18 cellular contexts compared by ENCODE assay signal in genomic region chr22:38212442-38212841, GRCh38. TPM values are rescaled to one million over a fixed set of nuclear protein-coding genes. Genes with fewer than 3 reads are reported as not detected.
DNase-seq lines count a peak whose midpoint lies in the region; ATAC-seq and TF ChIP-seq lines count a peak whose summit lies in the region.
"Had no signal": no experiment of that assay in that cellular context is flagged by ENCODE, and none has a peak within 500 bp of the region (broad histone marks: within the 10 kb centered on the region; RNA-seq: fewer than 3 reads in every experiment).

No MANE protein-coding gene starts in this region.

- intact Hi-C loops in CD4-positive, alpha-beta T cell (cut with DNase I, micrococcal nuclease): loop anchor here in 1 of 2 experiments (10.0 kb wide), 1 partner anchor 98 kb away; the partner anchor contains the start of gene BAIAP2L2

- TF ChIP-seq CTCF in CD4-positive, alpha-beta T cell (IDR thresholded peaks at IDR 0.05): no peak
- TF ChIP-seq CTCF in HEK293 (tag by site-specific recombination; IDR thresholded peaks at IDR 0.05): no peak
- TF ChIP-seq CTCF in progenitor cell of endocrine pancreas (IDR thresholded peaks at IDR 0.05; ENCODE audit: unreplicated experiment): no peak

- H3K36me3 Mint-ChIP-seq in CD4-positive, alpha-beta T cell (ENCODE audit: low read depth): no peaks in the 10 kb centered on the region
- peaks cover 27% of the 10 kb centered on the region for H3K36me3 Mint-ChIP-seq in central memory CD8-positive, alpha-beta T cell (ENCODE audit: insufficient read depth)
- H3K36me3 Mint-ChIP-seq in progenitor cell of endocrine pancreas (ENCODE audit: insufficient read depth): peaks cover 3% of the 10 kb centered on the region

- no peak for ATAC-seq in CD4-positive, alpha-beta T cell (ENCODE audit: poor library complexity)
- ATAC-seq in central memory CD8-positive, alpha-beta T cell (replicated peaks; ENCODE audit: extremely low read depth, poor library complexity, severe bottlenecking): no peak
- ATAC-seq in HG02571 (IDR thresholded peaks at IDR 0.05; ENCODE audit: unreplicated experiment): no peak
- ATAC-seq: K562 had no signal

- H3K27me3 Mint-ChIP-seq in CD4-positive, alpha-beta T cell: no peaks in the 10 kb centered on the region
- H3K27me3 Mint-ChIP-seq in central memory CD8-positive, alpha-beta T cell: no peaks in the 10 kb centered on the region
- H3K27me3 Mint-ChIP-seq in progenitor cell of endocrine pancreas: peaks cover 22% of the 10 kb centered on the region

- no peak overlapping the region for H3K4me3 ChIP-seq in HEK293 (ENCODE audit: low read depth, low read length)
- H3K4me3 ChIP-seq: GM23248, K562 had no signal

- H3K27ac Mint-ChIP-seq in CD4-positive, alpha-beta T cell: no peak overlapping the region
- H3K27ac Mint-ChIP-seq in central memory CD8-positive, alpha-beta T cell (ENCODE audit: low read depth): peak overlapping the region; percentile 68
- H3K27ac Mint-ChIP-seq in progenitor cell of endocrine pancreas: peak overlapping the region; percentile 87

- POLR2A ChIA-PET in CD4-positive, alpha-beta T cell (lab: Charles Lee): interaction anchor here (1.1 kb wide), 1 partner anchor 11 kb away, joined by 3 read pairs; no protein-coding TSS in a partner anchor
- POLR2A ChIA-PET in HEK293 (lab: Yijun Ruan, JAX): no interaction called here

- CTCF ChIA-PET in CD4-positive, alpha-beta T cell (lab: Charles Lee): no interaction called here
- CTCF ChIA-PET in HEK293 (lab: Yijun Ruan, JAX): interaction anchor here (1.0 kb wide), 1 partner anchor 10 kb away, joined by 5 read pairs; the partner anchor contains the start of gene MAFF

- H3K9me3 ChIP-seq in CD4-positive, alpha-beta T cell (ENCODE audit: control insufficient read depth, low read length): no peaks in the 10 kb centered on the region
- no peaks in the 10 kb centered on the region for H3K9me3 ChIP-seq in HEK293 (ENCODE audit: control insufficient read depth, insufficient read depth, low read depth, low read length)
- H3K9me3 ChIP-seq: SK-N-SH had no signal

- peaks cover 12% of the 10 kb centered on the region for H3K4me1 Mint-ChIP-seq in CD4-positive, alpha-beta T cell (ENCODE audit: low read depth)
- peaks cover 19% of the 10 kb centered on the region for H3K4me1 Mint-ChIP-seq in central memory CD8-positive, alpha-beta T cell
- H3K4me1 Mint-ChIP-seq in progenitor cell of endocrine pancreas (ENCODE audit: low read depth): peaks cover 6% of the 10 kb centered on the region

- no peaks in the 10 kb centered on the region for H3K27me3 ChIP-seq in CD4-positive, alpha-beta T cell (ENCODE audit: control insufficient read depth, insufficient read depth, low read length)

- no peaks in the 10 kb centered on the region for H3K4me1 ChIP-seq in HEK293 (ENCODE audit: control insufficient read depth, insufficient read depth, low read length)

- no peaks in the 10 kb centered on the region for H3K9me3 Mint-ChIP-seq in CD4-positive, alpha-beta T cell
- no peaks in the 10 kb centered on the region for H3K9me3 Mint-ChIP-seq in central memory CD8-positive, alpha-beta T cell
- no peaks in the 10 kb centered on the region for H3K9me3 Mint-ChIP-seq in progenitor cell of endocrine pancreas (ENCODE audit: low read depth)

- DNase-seq in CD4-positive, alpha-beta T cell: no peak
- no peak for DNase-seq in central memory CD8-positive, alpha-beta T cell (ENCODE audit: low spot score in 2 of 2)
- no peak for DNase-seq in progenitor cell of endocrine pancreas (ENCODE audit: low spot score, unreplicated experiment)
- no peak for DNase-seq in amygdala (lab: John Stamatoyannopoulos, UW)
- DNase-seq in MV-4-11 (lab: John Stamatoyannopoulos, UW): no peak
- DNase-seq: AML-193, GF-D8, GM23248, HCEC 1CT, NCI-H187, NCI-H2107, NCI-H510A treated with DMSO at 0.1 percent for 48 hours, SHP77, SK-N-SH had no signal

- no peaks in the 10 kb centered on the region for H3K36me3 ChIP-seq in HEK293 (ENCODE audit: control insufficient read depth in 2 of 2, insufficient read depth in 1 of 2, low read length in 2 of 2)

- peak overlapping the region; percentile 30 for H3K4me3 Mint-ChIP-seq in CD4-positive, alpha-beta T cell
- H3K4me3 Mint-ChIP-seq in central memory CD8-positive, alpha-beta T cell: no peak overlapping the region
- no peak overlapping the region for H3K4me3 Mint-ChIP-seq in progenitor cell of endocrine pancreas (ENCODE audit: low read depth)
- H3K4me3 Mint-ChIP-seq: CD14-positive monocyte had no signal

- no peak overlapping the region for H3K27ac ChIP-seq in CD4-positive, alpha-beta T cell (ENCODE audit: low read depth, low read length)
- no peak overlapping the region for H3K27ac ChIP-seq in HEK293 (ENCODE audit: extremely low read depth, low read depth, low read length)
- H3K27ac ChIP-seq: GM23248 had no signal

TF ChIP-seq in HEK293, 187 proteins besides CTCF, POLR2A, EP300 and RAD21 (continues in another document):
- TF ChIP-seq ZNF280C (tag by site-specific recombination; IDR thresholded peaks at IDR 0.05): no peak
- TF ChIP-seq ZNF184 (tag by site-specific recombination; IDR thresholded peaks at IDR 0.05): no peak
- 0 out of 2 replicates have a peak, but pooled peaks have one; percentile 14 for TF ChIP-seq SP2 (tag by site-specific recombination; IDR thresholded peaks at IDR 0.05)
- no peak for TF ChIP-seq ZBTB20 (tag by site-specific recombination; IDR thresholded peaks at IDR 0.05)
- no peak for TF ChIP-seq ZNF121 (tag by site-specific recombination; IDR thresholded peaks at IDR 0.05)
- TF ChIP-seq GLIS1 (tag by site-specific recombination; IDR thresholded peaks at IDR 0.05): peak; percentile 74
- TF ChIP-seq ZNF148 (tag by site-specific recombination; IDR thresholded peaks at IDR 0.05; ENCODE audit: borderline replicate concordance): no peak
- TF ChIP-seq ZNF23 (tag by site-specific recombination; IDR thresholded peaks at IDR 0.05; ENCODE audit: borderline replicate concordance): no peak
- TF ChIP-seq ZIC2 (tag by site-specific recombination; IDR thresholded peaks at IDR 0.05): peak; percentile 57; the same call in 1 of the 2 replicates
- TF ChIP-seq SP7 (tag by site-specific recombination; IDR thresholded peaks at IDR 0.05): no peak
- no peak for TF ChIP-seq ZNF223 (tag by site-specific recombination; IDR thresholded peaks at IDR 0.05)
- TF ChIP-seq ZNF324 (tag by site-specific recombination; IDR thresholded peaks at IDR 0.05): no peak

RNA-seq across cellular contexts. Expression of gene MAFF, which starts 10.6 kb away (rescaled TPM):
- total RNA-seq in CD4-positive, alpha-beta T cell: 10 to 100 TPM; 25.6 to 27.3 TPM
- 8.4 and 10.2 TPM in 2 replicates for total RNA-seq in progenitor cell of endocrine pancreas

RNA-seq across cellular contexts. Expression of gene PLA2G6, which starts 30.8 kb away (rescaled TPM):
- 10 to 100 TPM; 48.8 to 50.2 TPM for total RNA-seq in CD4-positive, alpha-beta T cell
- total RNA-seq in progenitor cell of endocrine pancreas: 76.0 and 76.4 TPM in 2 replicates
